In the genomic region with DNA sequence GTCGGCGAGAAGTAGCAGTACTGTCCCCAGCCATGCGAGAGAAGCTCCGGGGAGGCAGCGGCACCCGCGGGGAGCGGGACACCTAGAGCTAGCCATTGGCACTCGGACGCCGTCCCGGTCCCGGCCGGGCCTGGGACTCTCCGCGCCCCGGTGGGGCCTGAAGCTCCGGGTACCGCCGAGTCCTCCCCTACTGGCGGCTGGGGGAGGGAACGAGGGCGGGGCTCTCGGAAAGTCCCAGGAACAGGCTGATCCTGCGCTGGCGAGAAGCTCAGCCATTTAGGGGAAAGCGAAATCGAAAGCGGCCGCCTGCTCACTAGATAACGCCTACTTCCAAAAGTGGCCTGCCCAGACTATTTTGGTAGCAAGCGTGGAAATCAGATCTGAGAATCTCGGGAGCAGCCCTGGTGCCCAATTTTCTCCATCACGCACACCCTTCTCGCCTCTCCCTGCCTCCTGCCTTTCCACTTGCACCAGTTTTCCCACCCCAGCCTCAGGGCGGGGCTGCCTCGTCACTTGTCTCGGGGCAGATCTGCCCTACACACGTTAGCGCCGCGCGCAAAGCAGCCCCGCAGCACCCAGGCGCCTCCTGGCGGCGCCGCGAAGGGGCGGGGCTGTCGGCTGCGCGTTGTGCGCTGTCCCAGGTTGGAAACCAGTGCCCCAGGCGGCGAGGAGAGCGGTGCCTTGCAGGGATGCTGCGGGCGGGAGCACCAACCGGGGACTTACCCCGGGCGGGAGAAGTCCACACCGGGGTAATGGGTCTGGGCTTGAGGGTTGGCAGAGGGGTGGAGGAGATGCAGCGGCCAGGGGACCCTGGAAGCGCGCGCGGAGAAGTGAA, we compare ENCODE assay signal across 8 cellular contexts. TPM values are rescaled to one million over a fixed set of nuclear protein-coding genes. Genes with fewer than 3 reads are reported as not detected.
DNase-seq lines count a peak whose midpoint lies in the region; ATAC-seq, FAIRE-seq and TF ChIP-seq lines count a peak whose summit lies in the region.

Gene PSMB9, plus strand, starts transcription at position 652 of the 835 bp plus-strand sequence. Its CDS starts 38 bp downstream, at position 690.
Gene TAP1, minus strand, starts transcription at position 164 of the 835 bp plus-strand sequence. Its CDS starts 68 bp downstream, at position 96.

- H3K9me3 ChIP-seq in kidney (ENCODE audit: control insufficient read depth in 1 of 2, low read length in 2 of 2), result no peaks in the 10 kb centered on the region

- no peak for FAIRE-seq in kidney (lab: Jason Lieb, UNC)

- H3K4me3 ChIP-seq in kidney (ENCODE audit: low read length in 2 of 2), result peak within 1 kb of the TSS; percentile 88 to 89

- H3K36me3 ChIP-seq in kidney (ENCODE audit: control insufficient read depth in 1 of 2, insufficient read depth in 2 of 2, low read length in 2 of 2), result peaks cover 13 to 19% of the 10 kb centered on the region in 2 donors

- ATAC-seq in GM18870 (IDR thresholded peaks at IDR 0.05; ENCODE audit: unreplicated experiment) (peak; percentile 49), HG03108 (IDR thresholded peaks at IDR 0.05; ENCODE audit: unreplicated experiment) (peak; percentile 71)

- DNase-seq in AG09319 (ENCODE audit: extremely low read depth, low read depth), result peak; percentile 82
- DNase-seq in NCI-H2227 treated with DMSO at 0.1 percent for 48 hours (lab: John Stamatoyannopoulos, UW), result peak; percentile 83
- DNase-seq in activated CD4-positive, CD25-positive, alpha-beta regulatory T cell treated with anti-CD3 and anti-CD28 coated beads, Interleukin-2, amount 50 U/mL, for 72 hours, result peak; percentile 90
- peak; percentile 91 for DNase-seq in cerebellar cortex (ENCODE audit: low spot score)
- peak; percentile 98 for DNase-seq in kidney
- peak; percentile 85 to 92 for DNase-seq in stimulated activated CD4-positive, alpha-beta T cell treated with anti-CD3 and anti-CD28 coated beads, Interleukin-15, amount 100 ng/mL, for 1 hour (ENCODE audit: low read depth in 1 of 2, low spot score in 1 of 2)

- intact Hi-C loops in kidney (cut with DNase I), result no loop called here

- H3K9ac ChIP-seq in kidney (ENCODE audit: low read length in 2 of 2), result peak within 1 kb of the TSS; percentile 93

- TF ChIP-seq CTCF in AG09319 (IDR thresholded peaks at IDR 0.05; ENCODE audit: low read depth, low read length), result peak; percentile 62
- TF ChIP-seq CTCF in kidney (IDR thresholded peaks at IDR 0.05; ENCODE audit: borderline replicate concordance, extremely low read depth, insufficient read depth), result peak; percentile 72

- peak within 1 kb of the TSS; percentile 97 to 99 for H3K27ac ChIP-seq in kidney (ENCODE audit: low read depth in 2 of 2, low read length in 2 of 2)

- peaks cover 4 to 11% of the 10 kb centered on the region in 2 donors for H3K4me1 ChIP-seq in kidney (ENCODE audit: control insufficient read depth in 1 of 2, insufficient read depth in 1 of 2, low read depth in 1 of 2, low read length in 2 of 2)

RNA-seq across cellular contexts. Expression of gene PSMB9, which starts in this region (rescaled TPM):
- total RNA-seq in kidney, result 56.6 TPM
- 52.8 TPM for polyA plus RNA-seq in kidney (ENCODE audit: insufficient read depth, low read depth, low replicate concordance)

RNA-seq across cellular contexts. Expression of gene TAP1, which starts in this region (rescaled TPM):
- 45.4 TPM for total RNA-seq in kidney
- 32.1 TPM for polyA plus RNA-seq in kidney (ENCODE audit: insufficient read depth, low read depth, low replicate concordance)

Comparison
In these comparisons a context has a peak if more than half of its experiments do, and no peak if none do; other contexts are left out.
1. Peak in every context shown above with its lines: DNase-seq, ATAC-seq, H3K4me3 ChIP-seq and H3K27ac ChIP-seq.